ENCODE assay signal across 1 cellular context in the genomic region with DNA sequence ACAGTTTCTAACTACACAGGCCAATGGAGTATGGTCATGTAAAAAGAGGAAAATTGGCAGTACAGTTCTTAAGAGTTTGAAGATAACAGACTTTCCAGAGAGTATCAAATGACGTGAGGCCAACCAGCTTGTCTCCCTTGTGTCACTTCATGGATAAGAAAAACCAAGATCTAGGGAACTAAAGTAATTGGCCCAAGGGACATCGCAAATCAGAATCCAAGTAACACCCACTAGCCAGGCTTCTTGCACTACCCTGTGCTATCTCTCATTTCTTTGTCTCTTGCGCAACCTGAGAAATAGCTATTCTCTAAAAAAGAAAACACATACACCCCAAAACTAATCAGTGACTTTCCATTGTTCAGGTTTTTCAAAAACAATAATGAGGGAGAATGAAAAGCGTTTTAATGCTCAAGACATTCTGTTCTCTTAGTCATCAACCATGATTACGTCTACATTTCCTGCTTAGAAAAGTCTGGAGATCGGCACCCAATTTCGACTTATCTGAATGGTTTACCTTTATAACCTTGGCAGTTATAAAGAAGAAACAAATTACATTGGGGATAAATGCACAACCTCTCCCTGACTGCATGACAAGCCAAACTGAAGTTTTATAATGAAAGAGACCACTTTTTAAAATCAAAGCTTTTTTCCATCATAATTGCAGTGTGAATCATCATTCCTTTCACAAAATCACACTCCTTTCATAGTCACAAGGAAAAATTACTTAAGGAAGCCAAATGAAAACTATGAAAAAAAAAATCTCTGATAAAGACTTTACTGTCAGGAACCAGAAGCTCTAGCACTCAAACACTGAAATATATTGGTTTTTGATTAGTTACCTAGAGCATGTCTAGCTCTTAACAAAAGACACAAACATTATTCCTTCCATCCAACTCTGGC.
TF ChIP-seq lines count a peak whose summit lies in the region.

No MANE protein-coding gene starts in this region.

TF ChIP-seq in HEK293, 187 proteins besides CTCF, POLR2A, EP300 and RAD21 (continued from another document):
- TF ChIP-seq ZNF140 (tag by site-specific recombination; IDR thresholded peaks at IDR 0.05) (no peak), ZBTB48 (tag by site-specific recombination; IDR thresholded peaks at IDR 0.05) (peak; percentile 83), TRIM28 (IDR thresholded peaks at IDR 0.05; ENCODE audit: borderline replicate concordance, low read length) (peak; percentile 83; the same call in 1 of the 2 replicates), ZXDB (tag by site-specific recombination; IDR thresholded peaks at IDR 0.05) (0 out of 2 replicates have a peak, but pooled peaks have one; percentile 44), ZNF366 (tag by site-specific recombination; conservative IDR thresholded peaks at IDR 0.05) (0 out of 2 replicates have a peak, but pooled peaks have one; percentile 34), ZSCAN30 (tag by site-specific recombination; IDR thresholded peaks at IDR 0.05) (no peak), ZNF311 (tag by site-specific recombination; IDR thresholded peaks at IDR 0.05; ENCODE audit: borderline replicate concordance) (no peak), ZNF426 (tag by site-specific recombination; IDR thresholded peaks at IDR 0.05) (no peak), KLF9 (tag by site-specific recombination; IDR thresholded peaks at IDR 0.05; ENCODE audit: low read depth) (no peak), ZNF114 (tag by site-specific recombination; IDR thresholded peaks at IDR 0.05) (no peak), YY2 (tag by site-specific recombination; IDR thresholded peaks at IDR 0.05) (no peak), ZEB2 (tag by site-specific recombination; IDR thresholded peaks at IDR 0.05) (0 out of 2 replicates have a peak, but pooled peaks have one; percentile 24), SP7 (tag by site-specific recombination; IDR thresholded peaks at IDR 0.05) (0 out of 2 replicates have a peak, but pooled peaks have one; percentile 17), ZNF626 (tag by site-specific recombination; IDR thresholded peaks at IDR 0.05) (no peak), ZNF677 (tag by site-specific recombination; IDR thresholded peaks at IDR 0.05) (0 out of 2 replicates have a peak, but pooled peaks have one; percentile 59), FEZF1 (tag by site-specific recombination; IDR thresholded peaks at IDR 0.05) (peak; percentile 58)
- TF ChIP-seq, protein P1, sequence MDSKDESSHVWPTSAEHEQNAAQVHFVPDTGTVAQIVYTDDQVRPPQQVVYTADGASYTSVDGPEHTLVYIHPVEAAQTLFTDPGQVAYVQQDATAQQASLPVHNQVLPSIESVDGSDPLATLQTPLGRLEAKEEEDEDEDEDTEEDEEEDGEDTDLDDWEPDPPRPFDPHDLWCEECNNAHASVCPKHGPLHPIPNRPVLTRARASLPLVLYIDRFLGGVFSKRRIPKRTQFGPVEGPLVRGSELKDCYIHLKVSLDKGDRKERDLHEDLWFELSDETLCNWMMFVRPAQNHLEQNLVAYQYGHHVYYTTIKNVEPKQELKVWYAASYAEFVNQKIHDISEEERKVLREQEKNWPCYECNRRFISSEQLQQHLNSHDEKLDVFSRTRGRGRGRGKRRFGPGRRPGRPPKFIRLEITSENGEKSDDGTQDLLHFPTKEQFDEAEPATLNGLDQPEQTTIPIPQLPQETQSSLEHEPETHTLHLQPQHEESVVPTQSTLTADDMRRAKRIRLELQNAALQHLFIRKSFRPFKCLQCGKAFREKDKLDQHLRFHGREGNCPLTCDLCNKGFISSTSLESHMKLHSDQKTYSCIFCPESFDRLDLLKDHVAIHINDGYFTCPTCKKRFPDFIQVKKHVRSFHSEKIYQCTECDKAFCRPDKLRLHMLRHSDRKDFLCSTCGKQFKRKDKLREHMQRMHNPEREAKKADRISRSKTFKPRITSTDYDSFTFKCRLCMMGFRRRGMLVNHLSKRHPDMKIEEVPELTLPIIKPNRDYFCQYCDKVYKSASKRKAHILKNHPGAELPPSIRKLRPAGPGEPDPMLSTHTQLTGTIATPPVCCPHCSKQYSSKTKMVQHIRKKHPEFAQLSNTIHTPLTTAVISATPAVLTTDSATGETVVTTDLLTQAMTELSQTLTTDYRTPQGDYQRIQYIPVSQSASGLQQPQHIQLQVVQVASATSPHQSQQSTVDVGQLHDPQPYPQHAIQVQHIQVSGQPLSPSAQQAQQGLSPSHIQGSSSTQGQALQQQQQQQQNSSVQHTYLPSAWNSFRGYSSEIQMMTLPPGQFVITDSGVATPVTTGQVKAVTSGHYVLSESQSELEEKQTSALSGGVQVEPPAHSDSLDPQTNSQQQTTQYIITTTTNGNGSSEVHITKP (tag by site-specific recombination; IDR thresholded peaks at IDR 0.05) = 0 out of 2 replicates have a peak, but pooled peaks have one; percentile 17
- TF ChIP-seq, protein P2, sequence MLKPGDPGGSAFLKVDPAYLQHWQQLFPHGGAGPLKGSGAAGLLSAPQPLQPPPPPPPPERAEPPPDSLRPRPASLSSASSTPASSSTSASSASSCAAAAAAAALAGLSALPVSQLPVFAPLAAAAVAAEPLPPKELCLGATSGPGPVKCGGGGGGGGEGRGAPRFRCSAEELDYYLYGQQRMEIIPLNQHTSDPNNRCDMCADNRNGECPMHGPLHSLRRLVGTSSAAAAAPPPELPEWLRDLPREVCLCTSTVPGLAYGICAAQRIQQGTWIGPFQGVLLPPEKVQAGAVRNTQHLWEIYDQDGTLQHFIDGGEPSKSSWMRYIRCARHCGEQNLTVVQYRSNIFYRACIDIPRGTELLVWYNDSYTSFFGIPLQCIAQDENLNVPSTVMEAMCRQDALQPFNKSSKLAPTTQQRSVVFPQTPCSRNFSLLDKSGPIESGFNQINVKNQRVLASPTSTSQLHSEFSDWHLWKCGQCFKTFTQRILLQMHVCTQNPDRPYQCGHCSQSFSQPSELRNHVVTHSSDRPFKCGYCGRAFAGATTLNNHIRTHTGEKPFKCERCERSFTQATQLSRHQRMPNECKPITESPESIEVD (tag by site-specific recombination; IDR thresholded peaks at IDR 0.05) = peak; percentile 83
